ENCODE assay signal across 32 cellular contexts in genomic region chr1:66210653-66211052, GRCh38.
"Had no signal": no experiment of that assay in that cellular context is flagged by ENCODE, and none has a peak within 500 bp of the region (broad histone marks: within the 10 kb centered on the region; RNA-seq: fewer than 3 reads in every experiment).

No MANE protein-coding gene starts in this region.

- H3K27me3 Mint-ChIP-seq: activated naive CD4-positive, alpha-beta T cell treated with anti-CD3 and anti-CD28 coated beads, Interleukin-2, amount 10 ng/mL, durations not matched to agents 7 days and 5 days; activated naive CD8-positive, alpha-beta T cell treated with anti-CD3 and anti-CD28 coated beads, Interleukin-2, amount 10 ng/mL, durations not matched to agents 7 days and 5 days; brain had no signal

- H3K27me3 ChIP-seq: ascending aorta, cardiac muscle cell, dorsolateral prefrontal cortex, heart right ventricle, suprapubic skin, tibial artery, upper lobe of right lung had no signal

- H3K36me3 Mint-ChIP-seq: activated CD4-positive, alpha-beta memory T cell treated with anti-CD3 and anti-CD28 coated beads for 36 hours; activated naive CD8-positive, alpha-beta T cell treated with anti-CD3 and anti-CD28 coated beads, Interleukin-2, amount 10 ng/mL, durations not matched to agents 7 days and 5 days had no signal

- H3K27ac Mint-ChIP-seq: activated CD4-positive, alpha-beta memory T cell treated with anti-CD3 and anti-CD28 coated beads for 36 hours; activated CD4-positive, alpha-beta T cell treated with anti-CD3 and anti-CD28 coated beads, Interleukin-2, amount 10 ng/mL, durations not matched to agents 24 days and 14 days; activated naive CD4-positive, alpha-beta T cell treated with anti-CD3 and anti-CD28 coated beads, Interleukin-2, amount 10 ng/mL, durations not matched to agents 7 days and 5 days; activated naive CD8-positive, alpha-beta T cell treated with anti-CD3 and anti-CD28 coated beads, Interleukin-2, amount 10 ng/mL, durations not matched to agents 7 days and 5 days; activated T-helper 1 cell treated with anti-CD3 and anti-CD28 coated beads, Interleukin-12 subunit alpha, Interleukin-12 subunit beta, Interleukin-2, Interleukin-4 antibody, amounts not matched to agents 30 ng/mL and 10 ng/mL and 1 ng/mL, durations not matched to agents 14 hours and 24 hours and 36 hours; brain; effector memory CD8-positive, alpha-beta T cell; nephron had no signal

- H3K4me3 ChIP-seq: ascending aorta, cardiac muscle cell, coronary artery, dorsolateral prefrontal cortex, heart right ventricle, left ventricle myocardium inferior, lung, mucosa of descending colon, spleen, suprapubic skin, tibial artery, upper lobe of right lung had no signal

- DNase-seq: activated CD4-positive, alpha-beta memory T cell treated with anti-CD3 and anti-CD28 coated beads for 36 hours; activated CD4-positive, alpha-beta T cell treated with anti-CD3 and anti-CD28 coated beads, Interleukin-2, amount 10 ng/mL, durations not matched to agents 24 days and 14 days; activated CD4-positive, CD25-positive, alpha-beta regulatory T cell treated with anti-CD3 and anti-CD28 coated beads, Interleukin-2, amount 50 U/mL, for 72 hours; activated CD8-positive, alpha-beta memory T cell treated with anti-CD3 and anti-CD28 coated beads, Interleukin-2, amount 50 U/mL, for 4 hours; activated gamma-delta T cell; activated naive CD4-positive, alpha-beta T cell treated with anti-CD3 and anti-CD28 coated beads, Interleukin-2, amount 10 ng/mL, durations not matched to agents 7 days and 5 days; activated naive CD8-positive, alpha-beta T cell treated with anti-CD3 and anti-CD28 coated beads, Interleukin-2, amount 10 ng/mL, durations not matched to agents 7 days and 5 days; activated T-cell treated with anti-CD3 and anti-CD28 coated beads, Interleukin-2, amount 50 U/mL, for 1 hour; cerebellar nuclear complex; dorsolateral prefrontal cortex; effector memory CD8-positive, alpha-beta T cell; erythroblast; foreskin fibroblast; heart right ventricle; kidney glomerular epithelial cell; left ventricle myocardium inferior; mesendoderm; mucosa of descending colon; posterior cingulate gyrus; right cardiac atrium; spleen; T-helper 9 cell; tibial artery; upper lobe of right lung had no signal

- H3K4me1 ChIP-seq: ascending aorta, spleen, suprapubic skin, tibial artery, upper lobe of right lung had no signal

- H3K27ac ChIP-seq: ascending aorta, cardiac muscle cell, coronary artery, heart right ventricle, left ventricle myocardium inferior, spleen, suprapubic skin, tibial artery, upper lobe of right lung had no signal

- H3K9me3 ChIP-seq: ascending aorta, heart right ventricle, left ventricle myocardium inferior, mucosa of descending colon, spleen, suprapubic skin, tibial artery, upper lobe of right lung had no signal

- H3K4me3 Mint-ChIP-seq: activated CD4-positive, alpha-beta memory T cell treated with anti-CD3 and anti-CD28 coated beads for 36 hours; activated CD4-positive, alpha-beta T cell treated with anti-CD3 and anti-CD28 coated beads, Interleukin-2, amount 10 ng/mL, durations not matched to agents 24 days and 14 days; activated naive CD4-positive, alpha-beta T cell treated with anti-CD3 and anti-CD28 coated beads, Interleukin-2, amount 10 ng/mL, durations not matched to agents 7 days and 5 days; activated naive CD8-positive, alpha-beta T cell treated with anti-CD3 and anti-CD28 coated beads, Interleukin-2, amount 10 ng/mL, durations not matched to agents 7 days and 5 days; activated T-helper 1 cell treated with anti-CD3 and anti-CD28 coated beads, Interleukin-12 subunit alpha, Interleukin-12 subunit beta, Interleukin-2, Interleukin-4 antibody, amounts not matched to agents 30 ng/mL and 10 ng/mL and 1 ng/mL, durations not matched to agents 14 hours and 24 hours and 36 hours; brain; effector memory CD8-positive, alpha-beta T cell; nephron had no signal

- H3K36me3 ChIP-seq: ascending aorta, cardiac muscle cell, heart right ventricle, left ventricle myocardium inferior, spleen, suprapubic skin, tibial artery, upper lobe of right lung had no signal

- ATAC-seq: effector memory CD8-positive, alpha-beta T cell; heart right ventricle; mucosa of descending colon; right cardiac atrium; upper lobe of right lung had no signal

- H3K9me3 Mint-ChIP-seq: activated CD4-positive, alpha-beta memory T cell treated with anti-CD3 and anti-CD28 coated beads for 36 hours; activated naive CD4-positive, alpha-beta T cell treated with anti-CD3 and anti-CD28 coated beads, Interleukin-2, amount 10 ng/mL, durations not matched to agents 7 days and 5 days; activated T-helper 1 cell treated with anti-CD3 and anti-CD28 coated beads, Interleukin-12 subunit alpha, Interleukin-12 subunit beta, Interleukin-2, Interleukin-4 antibody, amounts not matched to agents 30 ng/mL and 10 ng/mL and 1 ng/mL, durations not matched to agents 14 hours and 24 hours and 36 hours; effector memory CD8-positive, alpha-beta T cell had no signal
